In the genomic region with DNA sequence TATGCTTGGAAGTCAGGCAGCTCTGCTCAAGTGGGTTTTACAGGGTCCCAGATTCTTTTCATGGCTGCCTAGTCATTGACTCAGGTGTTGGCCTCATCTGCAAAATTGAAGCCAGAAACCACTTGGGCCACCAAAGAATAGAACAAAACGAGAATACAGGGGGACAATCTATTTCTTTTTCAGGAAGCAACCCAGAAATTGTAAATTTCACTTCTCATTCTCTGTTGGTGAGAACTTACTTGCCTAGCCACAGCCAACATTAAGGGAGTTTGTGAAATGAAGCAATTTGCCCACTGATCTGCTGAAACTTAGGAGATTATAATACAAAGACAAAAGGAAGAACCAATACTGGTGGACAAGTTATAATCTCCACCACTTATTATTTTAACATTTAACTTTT, we compare ENCODE assay signal across 18 cellular contexts. TPM values are rescaled to one million over a fixed set of nuclear protein-coding genes. Genes with fewer than 3 reads are reported as not detected.
DNase-seq lines count a peak whose midpoint lies in the region; ATAC-seq and TF ChIP-seq lines count a peak whose summit lies in the region.
"Had no signal": no experiment of that assay in that cellular context is flagged by ENCODE, and none has a peak within 500 bp of the region (broad histone marks: within the 10 kb centered on the region; RNA-seq: fewer than 3 reads in every experiment).

No MANE protein-coding gene starts in this region.

- no peaks in the 10 kb centered on the region; a peak in 1 of 7 replicates for H3K36me3 Mint-ChIP-seq in H9 (ENCODE audit: insufficient read depth in 1 of 3, low read depth in 3 of 3)
- H3K36me3 Mint-ChIP-seq: activated naive CD4-positive, alpha-beta T cell treated with anti-CD3 and anti-CD28 coated beads, Interleukin-2, amount 50 U/mL, for 24 hours had no signal

- H3K36me3 ChIP-seq in OCI-LY3 (replicated peaks; ENCODE audit: low read depth, low read length) (no peaks in the 10 kb centered on the region), MG63 (no peaks in the 10 kb centered on the region)
- H3K36me3 ChIP-seq: left lung had no signal

- no peaks in the 10 kb centered on the region for H3K79me2 ChIP-seq in OCI-LY3 (ENCODE audit: low read length)
- no peaks in the 10 kb centered on the region for H3K79me2 ChIP-seq in H9 (ENCODE audit: insufficient read depth, low read length)
- H3K79me2 ChIP-seq: parathyroid adenoma had no signal

- H3K27ac Mint-ChIP-seq in H9: no peak overlapping the region
- H3K27ac Mint-ChIP-seq: activated naive CD4-positive, alpha-beta T cell treated with anti-CD3 and anti-CD28 coated beads, Interleukin-2, amount 50 U/mL, for 24 hours had no signal

- H2AFZ ChIP-seq in OCI-LY3 (ENCODE audit: low read depth, low read length): no peak overlapping the region
- H2AFZ ChIP-seq in H9 (ENCODE audit: low read length): no peak overlapping the region
- H2AFZ ChIP-seq: GM23248, parathyroid adenoma had no signal

- H2BK15ac ChIP-seq in H9 (ENCODE audit: low read depth, low read length): no peak overlapping the region

- H2BK120ac ChIP-seq in H9 (ENCODE audit: low read depth, low read length, poor library complexity, severe bottlenecking): no peak overlapping the region

- H3K9me3 ChIP-seq in OCI-LY3 (ENCODE audit: insufficient read depth, low read length) (no peaks in the 10 kb centered on the region), MG63 (no peaks in the 10 kb centered on the region), H9 (ENCODE audit: control insufficient read depth, low read depth, low read length) (no peaks in the 10 kb centered on the region)
- H3K9me3 ChIP-seq: left lung had no signal

- no peaks in the 10 kb centered on the region for H3K27me3 Mint-ChIP-seq in H9 (ENCODE audit: low read depth)

- H3K4me2 ChIP-seq in OCI-LY3 (ENCODE audit: low read length) (peak overlapping the region; percentile 57), H9 (ENCODE audit: insufficient read depth, insufficient read length, low read length) (no peak overlapping the region)

- no peaks in the 10 kb centered on the region for H3K23me2 ChIP-seq in H9 (ENCODE audit: insufficient read length, low read depth, low read length, poor library complexity, severe bottlenecking)

- TF ChIP-seq CTCF in GM12865 (IDR thresholded peaks at IDR 0.05; ENCODE audit: insufficient read depth, low read depth, low read length, missing control alignments): no peak
- TF ChIP-seq CTCF in OCI-LY3 (IDR thresholded peaks at IDR 0.05; ENCODE audit: low read depth, low read length): no peak
- TF ChIP-seq CTCF in H9 (conservative IDR thresholded peaks at IDR 0.05): no peak

- H4K20me1 ChIP-seq in OCI-LY3 (ENCODE audit: insufficient read depth, low read length): no peaks in the 10 kb centered on the region
- H4K20me1 ChIP-seq in H9 (ENCODE audit: control insufficient read depth, insufficient read depth, insufficient read length): no peaks in the 10 kb centered on the region

- H3K9me3 Mint-ChIP-seq in H9: no peaks in the 10 kb centered on the region
- H3K9me3 Mint-ChIP-seq: activated naive CD4-positive, alpha-beta T cell treated with anti-CD3 and anti-CD28 coated beads, Interleukin-2, amount 50 U/mL, for 24 hours had no signal

- no peak overlapping the region for H2BK5ac ChIP-seq in H9 (ENCODE audit: insufficient read length, low read length)

- H3K4me1 Mint-ChIP-seq in H9: 0 out of 4 replicates have a peak, but pooled peaks cover 0 to 2% of the 10 kb centered on the region in 2 experiments
- H3K4me1 Mint-ChIP-seq: activated naive CD4-positive, alpha-beta T cell treated with anti-CD3 and anti-CD28 coated beads, Interleukin-2, amount 50 U/mL, for 24 hours had no signal

- peak; percentile 78 for ATAC-seq in GM21390 (IDR thresholded peaks at IDR 0.05; ENCODE audit: unreplicated experiment)
- peak; percentile 65 for ATAC-seq in HG03060 (IDR thresholded peaks at IDR 0.05; ENCODE audit: low read depth, unreplicated experiment)
- ATAC-seq: K562, left lung, Right ventricle myocardium inferior had no signal

- H3K4me1 ChIP-seq in OCI-LY3 (ENCODE audit: low read length): peaks cover 49% of the 10 kb centered on the region
- H3K4me1 ChIP-seq in H9 (ENCODE audit: insufficient read depth, low read length): no peaks in the 10 kb centered on the region
- H3K4me1 ChIP-seq: parathyroid adenoma had no signal

- no peak overlapping the region for H3K14ac ChIP-seq in H9 (ENCODE audit: insufficient read depth, low read length)

- H3K27ac ChIP-seq in OCI-LY3 (ENCODE audit: low read length) (peak overlapping the region; percentile 46), H9 (ENCODE audit: insufficient read length, low read depth, low read length) (no peak overlapping the region)
- H3K27ac ChIP-seq: GM23248, parathyroid adenoma had no signal

- no peak overlapping the region for H3T11ph ChIP-seq in H9 (ENCODE audit: low read length)

- no peak overlapping the region for H3K4me3 Mint-ChIP-seq in H9
- H3K4me3 Mint-ChIP-seq: activated naive CD4-positive, alpha-beta T cell treated with anti-CD3 and anti-CD28 coated beads, Interleukin-2, amount 50 U/mL, for 24 hours had no signal

- H4K91ac ChIP-seq in H9 (ENCODE audit: insufficient read length, low read depth, low read length): no peak overlapping the region

- no peak overlapping the region for H3K18ac ChIP-seq in H9 (ENCODE audit: insufficient read length, low read depth, low read length)

- H3K27me3 ChIP-seq in OCI-LY3 (ENCODE audit: low read depth, low read length): no peaks in the 10 kb centered on the region
- no peaks in the 10 kb centered on the region; the same call in 1 of the 2 replicates for H3K27me3 ChIP-seq in MG63
- no peaks in the 10 kb centered on the region for H3K27me3 ChIP-seq in H9 (ENCODE audit: insufficient read depth, low read length)
- H3K27me3 ChIP-seq: left lung had no signal

- H4K5ac ChIP-seq in H9 (ENCODE audit: insufficient read length, low read depth, low read length): no peak overlapping the region

- no peak overlapping the region for H3K4me3 ChIP-seq in GM12865 (ENCODE audit: low read depth, low read length)
- peak overlapping the region; percentile 6 for H3K4me3 ChIP-seq in OCI-LY3 (ENCODE audit: low read length)
- H3K4me3 ChIP-seq in MG63: no peak overlapping the region
- H3K4me3 ChIP-seq: GM23248, K562, left lung had no signal

- H3K23ac ChIP-seq in H9 (ENCODE audit: insufficient read length, low read depth, low read length): no peak overlapping the region

- DNase-seq in GM12865 (ENCODE audit: low read depth): peak; percentile 35
- no peak for DNase-seq in MG63
- DNase-seq in T-helper 2 cell: no peak
- DNase-seq in H9: no peak
- no peak for DNase-seq in ureter (ENCODE audit: low spot score)
- DNase-seq: activated CD4-positive, alpha-beta T cell treated with anti-CD3 and anti-CD28 coated beads for 4 hours; GM23248; left lung; stimulated activated CD4-positive, alpha-beta T cell treated with anti-CD3 and anti-CD28 coated beads, Interleukin-4, amount 100 ng/mL, for 24 hours had no signal

- H3K9ac ChIP-seq in OCI-LY3 (ENCODE audit: low read length): peak overlapping the region; percentile 9; the same call in 1 of the 2 replicates
- H3K9ac ChIP-seq in H9 (ENCODE audit: extremely low read depth, insufficient read length, low read length): no peak overlapping the region
- H3K9ac ChIP-seq: GM23248, parathyroid adenoma had no signal

- H2AK5ac ChIP-seq in H9 (ENCODE audit: insufficient read length, low read length): no peak overlapping the region

- WGBS in H9 (ENCODE audit: extremely low coverage, insufficient read length, low lambda C conversion rate): no CpG with 5 or more reads among the region's 1 CpG

- H2BK12ac ChIP-seq in H9 (ENCODE audit: insufficient read length, low read depth, low read length): no peak overlapping the region

- H3K4ac ChIP-seq in H9 (ENCODE audit: low read depth, low read length): no peak overlapping the region

- H2BK20ac ChIP-seq in H9 (ENCODE audit: low read depth, low read length, poor library complexity, severe bottlenecking): no peak overlapping the region

- H4K8ac ChIP-seq in H9 (replicated peaks; ENCODE audit: insufficient read length, low read depth, low read length): no peak overlapping the region

- no peak overlapping the region for H3K56ac ChIP-seq in H9 (ENCODE audit: insufficient read length, low read depth, low read length)

- H3K79me1 ChIP-seq in H9 (ENCODE audit: insufficient read depth, low read depth, low read length, poor library complexity, severe bottlenecking): no peaks in the 10 kb centered on the region

RNA-seq across cellular contexts. Expression of a gene that starts 8.6 kb away (rescaled TPM):
- total RNA-seq in MG63 (2014; rRNA removed; shearing (Covaris generic); ENCODE audit: low replicate concordance): not detected in 2 replicates
- total RNA-seq in H9 (2021) (not detected in 2 replicates), ureter (not detected)
- total RNA-seq: A673, Daoy, GM23248, left lung, Right ventricle myocardium inferior had no signal

RNA-seq across cellular contexts. Expression of a gene that starts 12.3 kb away (rescaled TPM):
- 51.8 and 86.1 TPM in 2 replicates for total RNA-seq in MG63 (2014; rRNA removed; shearing (Covaris generic); ENCODE audit: low replicate concordance)
- 60.1 and 61.3 TPM in 2 replicates for total RNA-seq in H9 (2021)
- 33.9 TPM for total RNA-seq in ureter
